Comparison of ENCODE assay signal across 8 cellular contexts in the genomic region with DNA sequence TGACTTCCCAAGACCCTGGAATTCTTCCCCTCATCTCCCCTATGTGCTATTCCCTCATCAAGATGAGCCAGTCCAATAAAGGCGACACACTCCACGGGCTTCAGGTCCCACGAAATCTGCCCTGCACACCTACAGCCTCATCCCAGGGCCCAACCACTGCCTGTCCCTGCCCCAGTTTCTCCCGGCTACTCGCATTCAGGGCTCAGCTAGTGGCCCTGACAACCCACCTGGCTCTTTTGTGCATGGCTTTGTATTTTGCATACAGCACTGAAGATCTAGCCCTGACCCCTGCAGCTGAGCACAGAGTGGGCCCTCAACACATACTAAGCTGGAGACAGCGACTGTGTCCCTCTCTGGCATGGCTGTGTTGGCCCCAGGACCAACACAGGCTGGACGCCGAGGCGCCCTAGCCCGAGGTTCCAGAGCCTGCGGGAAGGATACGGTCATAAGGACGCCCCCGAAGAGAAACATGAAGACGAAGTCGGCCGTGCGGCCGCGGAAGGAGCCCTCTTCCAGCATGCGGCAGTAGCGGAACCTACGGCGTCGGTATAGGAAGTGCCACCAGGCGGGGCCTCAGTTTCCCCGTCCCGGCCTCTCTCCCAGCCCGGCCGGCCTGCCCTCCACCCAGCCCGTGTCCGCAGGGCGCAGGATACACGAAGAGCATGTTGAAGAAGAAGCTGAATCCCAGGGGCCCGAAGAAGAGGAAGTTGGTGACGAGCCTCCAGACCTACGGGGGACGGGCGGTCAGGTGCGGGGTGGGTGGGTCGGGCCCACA. TPM values are rescaled to one million over a fixed set of nuclear protein-coding genes. Genes with fewer than 3 reads are reported as not detected.
DNase-seq lines count a peak whose midpoint lies in the region; TF ChIP-seq lines count a peak whose summit lies in the region.

No MANE protein-coding gene starts in this region.

- H3K4me1 ChIP-seq in MM.1S (ENCODE audit: low read length) (peaks cover 33% of the 10 kb centered on the region), duodenal mucosa (ENCODE audit: control insufficient read depth in 1 of 2, insufficient read depth in 2 of 2, low read length in 2 of 2) (peaks cover 6 to 23% of the 10 kb centered on the region in 2 donors)

- H3K4me3 ChIP-seq in MM.1S (ENCODE audit: low read length), result peak overlapping the region; percentile 89
- peak overlapping the region; percentile 66 to 80 for H3K4me3 ChIP-seq in duodenal mucosa (ENCODE audit: low read depth in 1 of 2, low read length in 2 of 2)

- H2AFZ ChIP-seq in MM.1S (ENCODE audit: low read length), result peak overlapping the region; percentile 32; the same call in 1 of the 2 replicates

- H3K9me3 ChIP-seq in MM.1S (replicated peaks; ENCODE audit: insufficient read depth, low read length) (no peaks in the 10 kb centered on the region), duodenal mucosa (ENCODE audit: control insufficient read depth in 1 of 2, low read length in 2 of 2) (no peaks in the 10 kb centered on the region)

- intact Hi-C loops in posterior vena cava (cut with DNase I), result loop anchor here in 1 of 2 donors (5.0 kb wide), 1 partner anchor 71 kb away; the partner anchor contains the start of gene CHCHD10

- H3K9ac ChIP-seq in MM.1S (ENCODE audit: low read length) (peak overlapping the region; percentile 97), duodenal mucosa (ENCODE audit: low read depth in 1 of 2, low read length in 2 of 2) (peak overlapping the region; percentile 32 to 33)

- H3K36me3 ChIP-seq in MM.1S (replicated peaks; ENCODE audit: insufficient read depth, low read length) (0 out of 2 replicates have a peak, but pooled peaks cover 3% of the 10 kb centered on the region), duodenal mucosa (ENCODE audit: control insufficient read depth in 1 of 2, insufficient read depth in 2 of 2, low read length in 2 of 2) (peaks cover 23 to 35% of the 10 kb centered on the region in 2 donors)

- TF ChIP-seq CTCF in MM.1S (IDR thresholded peaks at IDR 0.05; ENCODE audit: low read length), result 0 out of 2 replicates have a peak, but pooled peaks have one; percentile 9

- DNase-seq in activated T-cell treated with anti-CD3 and anti-CD28 coated beads for 24 hours (ENCODE audit: low read depth) (peak; percentile 7), MM.1S (no peak), posterior vena cava (ENCODE audit: low spot score) (peak; percentile 72), HPDE6-E6E7 (ENCODE audit: extremely low spot score) (no peak), NCI-H69 (lab: John Stamatoyannopoulos, UW) (no peak), NCI-H226 (no peak)
- DNase-seq in activated T-cell treated with anti-CD3 and anti-CD28 coated beads, Interleukin-2, amount 50 U/mL, for 1 hour, result no peak

- H3K27ac ChIP-seq in MM.1S (ENCODE audit: low read length) (peak overlapping the region; percentile 74), duodenal mucosa (ENCODE audit: low read depth, low read length) (no peak overlapping the region)

- no peaks in the 10 kb centered on the region for H3K9me2 ChIP-seq in MM.1S (replicated peaks; ENCODE audit: insufficient read depth, low read length)

- peaks cover 48% of the 10 kb centered on the region for H3K79me2 ChIP-seq in MM.1S (ENCODE audit: low read length)

- H3K27me3 ChIP-seq in MM.1S (replicated peaks; ENCODE audit: insufficient read depth, low read length) (no peaks in the 10 kb centered on the region), duodenal mucosa (ENCODE audit: control insufficient read depth in 1 of 2, insufficient read depth in 2 of 2, low read length in 2 of 2) (no peaks in the 10 kb centered on the region)

- peaks cover 21% of the 10 kb centered on the region for H3F3A ChIP-seq in MM.1S (ENCODE audit: insufficient read depth, low read length)

- H3K4me2 ChIP-seq in MM.1S (ENCODE audit: low read depth, low read length), result peak overlapping the region; percentile 94

- H4K20me1 ChIP-seq in MM.1S (ENCODE audit: insufficient read depth, low read length), result no peaks in the 10 kb centered on the region

RNA-seq across cellular contexts. Expression of gene DERL3, which starts 0.7 kb away (rescaled TPM):
- under 1 TPM; 0.83 to 0.95 TPM for total RNA-seq in posterior vena cava

RNA-seq across cellular contexts. Expression of gene SLC2A11, which starts 19.6 kb away (rescaled TPM):
- total RNA-seq in posterior vena cava, result 1 to 10 TPM; 4.9 to 7.4 TPM

RNA-seq across cellular contexts. Expression of gene SMARCB1, which starts 51.3 kb away (rescaled TPM):
- 10 to 100 TPM; 42.6 to 45.8 TPM for total RNA-seq in posterior vena cava

RNA-seq across cellular contexts. Expression of gene MIF, which starts 56.1 kb away (rescaled TPM):
- total RNA-seq in posterior vena cava, result 100 to 1,000 TPM; 385 to 448 TPM

Comparison
In these comparisons a context has a peak if more than half of its experiments do, and no peak if none do; other contexts are left out.
1. DNase-seq: peak in activated T-cell treated with anti-CD3 and anti-CD28 coated beads for 24 hours (single experiment) and posterior vena cava (single experiment); none in activated T-cell treated with anti-CD3 and anti-CD28 coated beads, Interleukin-2, amount 50 U/mL, for 1 hour (single experiment), MM.1S (single experiment), HPDE6-E6E7 (single experiment), NCI-H69 (single experiment) and NCI-H226 (single experiment).